ENCODE assay signal across 29 cellular contexts in the genomic region with DNA sequence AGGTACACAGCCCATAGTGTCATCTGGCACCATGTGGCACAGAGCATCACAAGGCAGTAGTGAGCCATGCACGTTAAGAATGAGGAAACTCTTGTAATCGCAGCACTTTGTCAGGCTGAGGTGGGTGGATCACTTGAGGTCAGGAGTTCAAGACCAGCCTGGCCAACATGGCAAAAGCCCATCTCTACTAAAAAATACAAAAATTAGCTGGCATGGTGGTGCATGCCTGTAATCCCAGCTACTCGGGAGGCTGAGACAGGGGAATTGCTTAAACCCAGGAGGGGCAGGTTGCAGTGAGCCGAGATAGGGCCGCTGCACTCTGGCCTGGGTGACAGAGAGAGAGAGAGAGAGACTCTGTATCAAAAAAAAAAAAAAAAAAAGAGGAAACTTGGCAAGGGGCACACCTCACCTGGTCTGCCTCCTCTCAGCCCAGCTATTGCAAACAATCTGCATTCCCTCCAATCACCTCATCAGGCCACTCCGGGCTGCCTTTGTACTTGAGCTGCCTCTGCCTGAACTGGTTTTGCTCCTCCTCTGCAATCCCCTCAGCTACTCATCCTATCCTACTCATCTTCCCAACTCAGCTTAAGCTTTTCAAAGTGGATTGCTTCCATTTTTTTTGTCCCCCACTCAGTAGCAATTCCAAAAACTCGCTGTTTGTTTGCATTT. TPM values are rescaled to one million over a fixed set of nuclear protein-coding genes. Genes with fewer than 3 reads are reported as not detected.
A peak's percentile ranks its signal among the peaks of the same experiment; 100 is the strongest.
DNase-seq lines count a peak whose midpoint lies in the region; ATAC-seq, FAIRE-seq and TF ChIP-seq lines count a peak whose summit lies in the region.
"Had no signal": no experiment of that assay in that cellular context is flagged by ENCODE, and none has a peak within 500 bp of the region (broad histone marks: within the 10 kb centered on the region; RNA-seq: fewer than 3 reads in every experiment).

No MANE protein-coding gene starts in this region.

- TF ChIP-seq CTCF in H9 (conservative IDR thresholded peaks at IDR 0.05): no peak
- TF ChIP-seq CTCF in H1 (IDR thresholded peaks at IDR 0.05; ENCODE audit: control extremely low read depth in 1 of 3, insufficient read depth in 1 of 3, low read depth in 1 of 3, low read length in 3 of 3): no peak
- no peak for TF ChIP-seq CTCF in pancreas (IDR thresholded peaks at IDR 0.05)

- intact Hi-C loops in pancreas (cut with DNase I): no loop called here

- no peaks in the 10 kb centered on the region for H3K9me3 Mint-ChIP-seq in H9
- no peaks in the 10 kb centered on the region for H3K9me3 Mint-ChIP-seq in natural killer cell treated with Interleukin-12 subunit alpha and Interleukin-12 subunit beta and Interleukin-15 and Interleukin-18, amount 100 ng/mL, for 72 hours
- H3K9me3 Mint-ChIP-seq: activated CD8-positive, alpha-beta T cell treated with anti-CD3 and anti-CD28 coated beads for 36 hours; activated naive CD4-positive, alpha-beta T cell treated with anti-CD3 and anti-CD28 coated beads for 36 hours; CD4-positive, alpha-beta T cell; nephron progenitor cell; stimulated activated memory B cell treated with anti-CD40 and anti-IgM and Interleukin-4, amounts not matched to agents 10 μg/mL and 1 μg/mL and 100 μg/mL, for 72 hours had no signal

- H4K5ac ChIP-seq in H9 (ENCODE audit: insufficient read length, low read depth, low read length) (no peak overlapping the region), H1 (ENCODE audit: insufficient read length, low read depth, low read length) (no peak overlapping the region)

- H3K56ac ChIP-seq in H9 (ENCODE audit: insufficient read length, low read depth, low read length): no peak overlapping the region
- H3K56ac ChIP-seq in H1 (replicated peaks; ENCODE audit: insufficient read length, low read depth, low read length): no peak overlapping the region

- no peak overlapping the region for H3K23ac ChIP-seq in H9 (ENCODE audit: insufficient read length, low read depth, low read length)
- H3K23ac ChIP-seq in H1 (ENCODE audit: insufficient read length): no peak overlapping the region

- TF ChIP-seq RAD21 in H1 (IDR thresholded peaks at IDR 0.05 in 1 of 2, conservative IDR thresholded peaks at IDR 0.05 in 1 of 2; ENCODE audit: low read depth in 2 of 2, low read length in 2 of 2): no peak

- H3K14ac ChIP-seq in H9 (ENCODE audit: insufficient read depth, low read length) (no peak overlapping the region), H1 (ENCODE audit: insufficient read length) (no peak overlapping the region)

- peak overlapping the region in 2 of 3 experiments; percentile 1 to 3; a peak in 2 of 7 replicates for H3K27ac Mint-ChIP-seq in H9
- no peak overlapping the region for H3K27ac Mint-ChIP-seq in natural killer cell treated with Interleukin-12 subunit alpha and Interleukin-12 subunit beta and Interleukin-15 and Interleukin-18, amount 100 ng/mL, for 72 hours
- H3K27ac Mint-ChIP-seq: activated CD8-positive, alpha-beta T cell treated with anti-CD3 and anti-CD28 coated beads for 36 hours; activated naive CD4-positive, alpha-beta T cell treated with anti-CD3 and anti-CD28 coated beads for 36 hours; CD4-positive, alpha-beta T cell; nephron progenitor cell; stimulated activated memory B cell treated with anti-CD40 and anti-IgM and Interleukin-4, amounts not matched to agents 10 μg/mL and 1 μg/mL and 100 μg/mL, for 72 hours had no signal

- H3K9ac ChIP-seq in H9 (ENCODE audit: extremely low read depth, insufficient read length, low read length) (no peak overlapping the region), H1 (replicated peaks in 1 of 4; ENCODE audit: extremely low read depth in 1 of 4, low read depth in 3 of 4, low read length in 3 of 4) (no peak overlapping the region)

- H3T11ph ChIP-seq in H9 (ENCODE audit: low read length): no peak overlapping the region

- POLR2A ChIA-PET in H1 (lab: Charles Lee; ENCODE audit: partially characterized antibody): no interaction called here

- H2AFZ ChIP-seq in H9 (ENCODE audit: low read length) (peak overlapping the region; percentile 68), H1 (ENCODE audit: low read length) (peak overlapping the region; percentile 65; the same call in 1 of the 2 replicates)

- H2AK5ac ChIP-seq in H9 (ENCODE audit: insufficient read length, low read length) (no peak overlapping the region), H1 (ENCODE audit: low read depth, low read length) (no peak overlapping the region)

- H3K27me3 Mint-ChIP-seq in H9 (ENCODE audit: low read depth): no peaks in the 10 kb centered on the region; the same call in 1 of the 2 replicates
- H3K27me3 Mint-ChIP-seq in natural killer cell treated with Interleukin-12 subunit alpha and Interleukin-12 subunit beta and Interleukin-15 and Interleukin-18, amount 100 ng/mL, for 72 hours: peaks cover 14 to 20% of the 10 kb centered on the region in 2 donors

- H2BK20ac ChIP-seq in H9 (ENCODE audit: low read depth, low read length, poor library complexity, severe bottlenecking): no peak overlapping the region
- H2BK20ac ChIP-seq in H1 (ENCODE audit: low read length): no peak overlapping the region

- H2BK15ac ChIP-seq in H9 (ENCODE audit: low read depth, low read length) (no peak overlapping the region), H1 (ENCODE audit: low read length) (no peak overlapping the region)

- H3K4me3 ChIP-seq in H1 (ENCODE audit: extremely low read depth in 1 of 4, insufficient read depth in 2 of 4, low read depth in 3 of 4, low read length in 4 of 4): no peak overlapping the region
- no peak overlapping the region for H3K4me3 ChIP-seq in pancreas
- no peak overlapping the region for H3K4me3 ChIP-seq in MG63
- H3K4me3 ChIP-seq: dorsolateral prefrontal cortex, psoas muscle, thoracic aorta had no signal

- H4K8ac ChIP-seq in H9 (replicated peaks; ENCODE audit: insufficient read length, low read depth, low read length) (no peak overlapping the region), H1 (ENCODE audit: extremely low read depth, insufficient read depth, low read length) (no peak overlapping the region)

- TF ChIP-seq EP300 in H1 (IDR thresholded peaks at IDR 0.05; ENCODE audit: borderline replicate concordance in 1 of 2, low read depth in 2 of 2, low read length in 2 of 2): no peak

- H3K9me3 ChIP-seq in H9 (ENCODE audit: control insufficient read depth, low read depth, low read length): no peaks in the 10 kb centered on the region
- H3K9me3 ChIP-seq in H1 (ENCODE audit: insufficient read depth in 2 of 2, low read depth in 1 of 2, low read length in 1 of 2): no peaks in the 10 kb centered on the region
- H3K9me3 ChIP-seq in pancreas: no peaks in the 10 kb centered on the region
- no peaks in the 10 kb centered on the region for H3K9me3 ChIP-seq in MG63
- H3K9me3 ChIP-seq: psoas muscle, thoracic aorta had no signal

- H4K20me1 ChIP-seq in H9 (ENCODE audit: control insufficient read depth, insufficient read depth, insufficient read length): no peaks in the 10 kb centered on the region
- H4K20me1 ChIP-seq in H1 (replicated peaks in 1 of 2; ENCODE audit: control insufficient read depth in 1 of 2, insufficient read depth in 2 of 2, low read length in 2 of 2): no peaks in the 10 kb centered on the region

- ATAC-seq in pancreas: peak; percentile 18 to 77 (median 42)
- no peak for ATAC-seq in HG02610 (IDR thresholded peaks at IDR 0.05; ENCODE audit: unreplicated experiment)
- ATAC-seq in natural killer cell treated with Interleukin-12 subunit alpha and Interleukin-12 subunit beta and Interleukin-15 and Interleukin-18, amount 100 ng/mL, for 72 hours: no peak
- ATAC-seq: activated CD8-positive, alpha-beta T cell treated with anti-CD3 and anti-CD28 coated beads for 36 hours; psoas muscle; stimulated activated memory B cell treated with anti-CD40 and anti-IgM and Interleukin-4, amounts not matched to agents 10 μg/mL and 1 μg/mL and 100 μg/mL, for 72 hours had no signal

- H3K4me1 Mint-ChIP-seq in H9: peaks cover 38 to 40% of the 10 kb centered on the region in 2 experiments
- peaks cover 12 to 19% of the 10 kb centered on the region in 2 donors for H3K4me1 Mint-ChIP-seq in natural killer cell treated with Interleukin-12 subunit alpha and Interleukin-12 subunit beta and Interleukin-15 and Interleukin-18, amount 100 ng/mL, for 72 hours (ENCODE audit: low read depth in 2 of 2)
- H3K4me1 Mint-ChIP-seq: stimulated activated memory B cell treated with anti-CD40 and anti-IgM and Interleukin-4, amounts not matched to agents 10 μg/mL and 1 μg/mL and 100 μg/mL, for 72 hours had no signal

- H2BK5ac ChIP-seq in H9 (ENCODE audit: insufficient read length, low read length): no peak overlapping the region
- no peak overlapping the region for H2BK5ac ChIP-seq in H1 (ENCODE audit: low read depth, low read length)

- DNase-seq in H9: peak; percentile 58
- peak; percentile 12 for DNase-seq in NCI-H2196 (lab: John Stamatoyannopoulos, UW; ENCODE audit: unreplicated experiment)
- no peak for DNase-seq in H1 (ENCODE audit: low read depth in 1 of 2, low spot score in 2 of 2)
- DNase-seq in pancreas: no peak
- no peak for DNase-seq in MG63
- DNase-seq in natural killer cell treated with Interleukin-12 subunit alpha and Interleukin-12 subunit beta and Interleukin-15 and Interleukin-18, amount 100 ng/mL, for 72 hours (ENCODE audit: low spot score): no peak
- DNase-seq: activated CD8-positive, alpha-beta T cell treated with anti-CD3 and anti-CD28 coated beads for 36 hours; activated naive CD4-positive, alpha-beta T cell treated with anti-CD3 and anti-CD28 coated beads for 36 hours; activated T-cell treated with anti-CD3 and anti-CD28 coated beads, Interleukin-2, amount 50 U/mL, for 1 hour; anterior cingulate cortex; CD4-positive, alpha-beta T cell; central memory CD4-positive, alpha-beta T cell; DMS 273 treated with DMSO at 0.1 percent for 48 hours; dorsolateral prefrontal cortex; GOT3; Kasumi-1; midbrain; NCI-H226; nephron progenitor cell; NK-92 treated with Interleukin-12 subunit alpha and Interleukin-12 subunit beta, amount 100 ng/mL, for 24 hours; psoas muscle; stimulated activated CD4-positive, alpha-beta T cell treated with anti-CD3 and anti-CD28 coated beads, Interleukin-1b, Interleukin-23, amount 100 ng/mL, for 48 hours had no signal

- no CpG with 5 or more reads among the region's 7 CpGs for WGBS in H9 (ENCODE audit: extremely low coverage, insufficient read length, low lambda C conversion rate)
- 80% methylated on average over 7 of the region's 7 CpGs; no CpG with 5 or more reads in 1 of the 2 experiments for WGBS in H1 (ENCODE audit: extremely low coverage in 1 of 2, insufficient coverage in 1 of 2, insufficient read length in 1 of 2, insufficient replicate concordance in 2 of 2, low coverage in 1 of 2, low lambda C conversion rate in 2 of 2, missing lambda C conversion rate in 1 of 2), 2 experiments
- 41 to 44% methylated on average over 7 of the region's 7 CpGs for WGBS in pancreas, 2 donors

- H3K79me1 ChIP-seq in H9 (ENCODE audit: insufficient read depth, low read depth, low read length, poor library complexity, severe bottlenecking) (no peaks in the 10 kb centered on the region), H1 (ENCODE audit: low read depth, low read length) (no peaks in the 10 kb centered on the region)

- no peak overlapping the region for H3K4ac ChIP-seq in H9 (ENCODE audit: low read depth, low read length)
- H3K4ac ChIP-seq in H1 (replicated peaks; ENCODE audit: insufficient read length, low read depth, low read length): no peak overlapping the region

- no peak for FAIRE-seq in H1 (lab: Jason Lieb, UNC)
- no peak for FAIRE-seq in pancreas (lab: Jason Lieb, UNC)
- FAIRE-seq: frontal cortex, GM12891, HTR-8/SVneo, RCC 7860 had no signal

- H3K4me2 ChIP-seq in H9 (ENCODE audit: insufficient read depth, insufficient read length, low read length) (no peak overlapping the region), H1 (ENCODE audit: insufficient read depth in 1 of 2, low read depth in 2 of 2, low read length in 2 of 2) (no peak overlapping the region)

- no peaks in the 10 kb centered on the region for H3K36me3 Mint-ChIP-seq in H9 (ENCODE audit: insufficient read depth in 1 of 3, low read depth in 3 of 3)
- H3K36me3 Mint-ChIP-seq in natural killer cell treated with Interleukin-12 subunit alpha and Interleukin-12 subunit beta and Interleukin-15 and Interleukin-18, amount 100 ng/mL, for 72 hours: no peaks in the 10 kb centered on the region
- H3K36me3 Mint-ChIP-seq: stimulated activated memory B cell treated with anti-CD40 and anti-IgM and Interleukin-4, amounts not matched to agents 10 μg/mL and 1 μg/mL and 100 μg/mL, for 72 hours had no signal

- H3K27ac ChIP-seq in H9 (ENCODE audit: insufficient read length, low read depth, low read length) (no peak overlapping the region), H1 (ENCODE audit: low read depth, low read length) (no peak overlapping the region), pancreas (no peak overlapping the region)
- H3K27ac ChIP-seq: dorsolateral prefrontal cortex, psoas muscle, thoracic aorta had no signal

- H3K23me2 ChIP-seq in H9 (ENCODE audit: insufficient read length, low read depth, low read length, poor library complexity, severe bottlenecking) (no peaks in the 10 kb centered on the region), H1 (ENCODE audit: low read depth, low read length) (no peaks in the 10 kb centered on the region; the same call in 1 of the 2 replicates)

- H3K27me3 ChIP-seq in H9 (ENCODE audit: insufficient read depth, low read length) (no peaks in the 10 kb centered on the region), H1 (replicated peaks in 1 of 4; ENCODE audit: control insufficient read depth in 3 of 4, extremely low read depth in 1 of 4, insufficient read depth in 3 of 4, low read length in 3 of 4) (no peaks in the 10 kb centered on the region; a peak in 2 of 7 replicates), pancreas (no peaks in the 10 kb centered on the region), MG63 (no peaks in the 10 kb centered on the region)
- H3K27me3 ChIP-seq: dorsolateral prefrontal cortex had no signal

- H4K91ac ChIP-seq in H9 (ENCODE audit: insufficient read length, low read depth, low read length): no peak overlapping the region
- H4K91ac ChIP-seq in H1 (replicated peaks; ENCODE audit: insufficient read length, low read length): no peak overlapping the region

- no peak overlapping the region for H3K18ac ChIP-seq in H9 (ENCODE audit: insufficient read length, low read depth, low read length)
- no peak overlapping the region; the same call in 1 of the 2 replicates for H3K18ac ChIP-seq in H1 (ENCODE audit: extremely low read depth, low read length)

- H3K79me2 ChIP-seq in H9 (ENCODE audit: insufficient read depth, low read length) (no peaks in the 10 kb centered on the region), H1 (ENCODE audit: control insufficient read depth in 1 of 2, insufficient read depth in 2 of 2, low read length in 2 of 2) (no peaks in the 10 kb centered on the region)

- no peak for TF ChIP-seq POLR2A in H1 (IDR thresholded peaks at IDR 0.05; ENCODE audit: control extremely low read depth in 1 of 2, low read depth in 2 of 2, low read length in 2 of 2)

- no peaks in the 10 kb centered on the region for H3K36me3 ChIP-seq in H1 (ENCODE audit: control insufficient read depth in 2 of 4, insufficient read depth in 4 of 4, low read length in 3 of 4)
- no peaks in the 10 kb centered on the region for H3K36me3 ChIP-seq in pancreas
- H3K36me3 ChIP-seq in MG63: no peaks in the 10 kb centered on the region
- H3K36me3 ChIP-seq: thoracic aorta had no signal

- CTCF ChIA-PET in H1 (lab: Charles Lee; ENCODE audit: partially characterized antibody): interaction anchor here (0.8 to 3.2 kb wide), 9 partner anchors 8 to 272 kb away, joined by 3 to 20 read pairs (median 6); no protein-coding TSS in a partner anchor

- no peak overlapping the region for H3K4me3 Mint-ChIP-seq in H9
- no peak overlapping the region for H3K4me3 Mint-ChIP-seq in natural killer cell treated with Interleukin-12 subunit alpha and Interleukin-12 subunit beta and Interleukin-15 and Interleukin-18, amount 100 ng/mL, for 72 hours
- H3K4me3 Mint-ChIP-seq: activated CD8-positive, alpha-beta T cell treated with anti-CD3 and anti-CD28 coated beads for 36 hours; activated naive CD4-positive, alpha-beta T cell treated with anti-CD3 and anti-CD28 coated beads for 36 hours; CD4-positive, alpha-beta T cell; nephron progenitor cell; stimulated activated memory B cell treated with anti-CD40 and anti-IgM and Interleukin-4, amounts not matched to agents 10 μg/mL and 1 μg/mL and 100 μg/mL, for 72 hours had no signal

- H2BK12ac ChIP-seq in H9 (ENCODE audit: insufficient read length, low read depth, low read length): no peak overlapping the region
- H2BK12ac ChIP-seq in H1 (ENCODE audit: low read depth, low read length): peak overlapping the region; percentile 0; the same call in 1 of the 2 replicates

- H3K4me1 ChIP-seq in H9 (ENCODE audit: insufficient read depth, low read length) (peaks cover 7% of the 10 kb centered on the region; the same call in 1 of the 2 replicates), H1 (replicated peaks in 1 of 4; ENCODE audit: control insufficient read depth in 3 of 4, insufficient read depth in 4 of 4, low read length in 3 of 4) (peaks cover 0 to 1% (median 0%) of the 10 kb centered on the region in 4 experiments; a peak in 4 of 7 replicates), pancreas (no peaks in the 10 kb centered on the region)
- H3K4me1 ChIP-seq: psoas muscle had no signal

- H2BK120ac ChIP-seq in H9 (ENCODE audit: low read depth, low read length, poor library complexity, severe bottlenecking) (no peak overlapping the region), H1 (replicated peaks; ENCODE audit: low read depth, low read length) (no peak overlapping the region)

RNA-seq across cellular contexts. Expression of gene OPTN, which starts 46.0 kb away (rescaled TPM):
- total RNA-seq in H9 (2021) (13.6 and 16.1 TPM in 2 replicates), pancreas (10 to 100 TPM; 13.9 to 47.9 (median 24.4) TPM)
- 17.7 and 20.1 TPM in 2 replicates for total RNA-seq in H1 (2021; fragmentation: NEBNext Ultra II Directional; extraction: Animal tissue kit (Norgen Biotek cat#: 25700))
- polyA plus RNA-seq in H1 (2011; rRNA removed) (4.8 and 7.2 TPM in 2 replicates), pancreas (10 to 100 TPM; 19.4 to 25.0 TPM)
- polyA plus RNA-seq in H1 (2011; cell fraction: cytosol; rRNA removed): 9.7 TPM
- 14.6 TPM for polyA plus RNA-seq in H1 (2011; cell fraction: nucleus; rRNA removed)
- 21.9 to 32.7 TPM (median 27.6 TPM) in 4 replicates for polyA plus RNA-seq in H1 (2012, experiment 1 of 2)
- polyA plus RNA-seq in H1 (2012, experiment 2 of 2): 1.1 TPM
- 4.4 TPM for polyA plus RNA-seq in H1 (2013, experiment 1 of 2)
- 4.3 TPM for polyA plus RNA-seq in H1 (2013, experiment 2 of 2)
- 4.4 and 9.6 TPM in 2 replicates for polyA minus RNA-seq in H1 (2011; rRNA and poly(A)+ RNA removed)
- polyA minus RNA-seq in H1 (2011; cell fraction: cytosol; rRNA and poly(A)+ RNA removed): 7.4 TPM
- 16.2 TPM for polyA minus RNA-seq in H1 (2011; cell fraction: nucleus; rRNA and poly(A)+ RNA removed)
- total RNA-seq in MG63 (2014; rRNA removed; shearing (Covaris generic); ENCODE audit: low replicate concordance): 12.6 and 14.0 TPM in 2 replicates
- 10 to 100 TPM; 56.1 to 89.6 TPM for total RNA-seq in natural killer cell treated with Interleukin-12 subunit alpha and Interleukin-12 subunit beta and Interleukin-15 and Interleukin-18, amount 100 ng/mL, for 72 hours

RNA-seq across cellular contexts. Expression of gene CCDC3, which starts 52.4 kb away (rescaled TPM):
- total RNA-seq in H9 (2021): 2.3 and 2.4 TPM in 2 replicates
- total RNA-seq in H1 (2021; fragmentation: NEBNext Ultra II Directional; extraction: Animal tissue kit (Norgen Biotek cat#: 25700)): 3.7 and 3.8 TPM in 2 replicates
- 3.2 and 3.4 TPM in 2 replicates for polyA plus RNA-seq in H1 (2011; rRNA removed)
- 3.0 TPM for polyA plus RNA-seq in H1 (2011; cell fraction: cytosol; rRNA removed)
- polyA plus RNA-seq in H1 (2011; cell fraction: nucleus; rRNA removed): 2.2 TPM
- 2.0 to 2.3 TPM (median 2.1 TPM) in 4 replicates for polyA plus RNA-seq in H1 (2012, experiment 1 of 2)
- 3.0 TPM for polyA plus RNA-seq in H1 (2012, experiment 2 of 2)
- polyA plus RNA-seq in H1 (2013, experiment 1 of 2): 1.5 TPM
- polyA plus RNA-seq in H1 (2013, experiment 2 of 2): 1.7 TPM
- polyA minus RNA-seq in H1 (2011; rRNA and poly(A)+ RNA removed): 1.9 and 2.0 TPM in 2 replicates
- 1.7 TPM for polyA minus RNA-seq in H1 (2011; cell fraction: cytosol; rRNA and poly(A)+ RNA removed)
- 1.9 TPM for polyA minus RNA-seq in H1 (2011; cell fraction: nucleus; rRNA and poly(A)+ RNA removed)
- total RNA-seq in pancreas: 1 to 10 TPM in 3 of 6 donors, under 1 TPM in 3; 0.60 to 2.7 (median 1.5) TPM
- 1 to 10 TPM; 2.3 to 4.7 TPM for polyA plus RNA-seq in pancreas
- total RNA-seq in MG63 (2014; rRNA removed; shearing (Covaris generic); ENCODE audit: low replicate concordance): 0.52 and 3.3 TPM in 2 replicates
- total RNA-seq in natural killer cell treated with Interleukin-12 subunit alpha and Interleukin-12 subunit beta and Interleukin-15 and Interleukin-18, amount 100 ng/mL, for 72 hours: under 1 TPM in 1 of 2 donors, not detected in 1; 0.45 TPM
- total RNA-seq: activated CD8-positive, alpha-beta T cell treated with anti-CD3 and anti-CD28 coated beads for 36 hours had no signal

Comparison
In these comparisons a context has a peak if more than half of its experiments do, and no peak if none do; other contexts are left out.
1. DNase-seq: peak in H9 (single experiment) and NCI-H2196 (single experiment); none in H1 (0 of 2), pancreas (0 of 6), MG63 (single experiment) and natural killer cell treated with Interleukin-12 subunit alpha and Interleukin-12 subunit beta and Interleukin-15 and Interleukin-18, amount 100 ng/mL, for 72 hours (single experiment).
2. H3K27ac Mint-ChIP-seq: peak in H9 (2 of 3); none in natural killer cell treated with Interleukin-12 subunit alpha and Interleukin-12 subunit beta and Interleukin-15 and Interleukin-18, amount 100 ng/mL, for 72 hours (0 of 2).
3. ATAC-seq: peak in pancreas (4 of 4); none in HG02610 (single experiment) and natural killer cell treated with Interleukin-12 subunit alpha and Interleukin-12 subunit beta and Interleukin-15 and Interleukin-18, amount 100 ng/mL, for 72 hours (0 of 2).